1 cellular context compared by ENCODE assay signal in the genomic region with DNA sequence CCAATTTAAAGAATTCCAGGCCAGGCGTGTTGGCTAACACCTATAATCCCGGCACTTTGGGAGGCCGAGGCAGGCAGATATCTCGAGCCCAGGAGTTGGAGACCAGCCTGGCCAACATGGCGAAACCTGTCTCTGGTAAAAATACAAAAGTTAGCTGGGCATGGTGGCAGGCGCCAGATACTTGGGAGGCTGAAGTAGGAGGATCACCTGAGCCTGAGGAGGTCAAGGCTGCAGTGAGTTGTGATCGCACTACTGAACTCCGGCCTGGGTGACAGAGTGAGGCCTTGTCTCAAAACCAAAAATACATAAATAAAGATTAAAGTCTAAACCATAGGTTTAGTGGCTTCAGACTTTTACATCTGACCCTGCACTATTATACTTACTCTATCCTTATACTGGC.
TF ChIP-seq lines count a peak whose summit lies in the region.

No MANE protein-coding gene starts in this region.

TF ChIP-seq in HepG2, 621 proteins besides CTCF, POLR2A, EP300 and RAD21:
- TF ChIP-seq ZNF770 (CRISPR knock-in tag; IDR thresholded peaks at IDR 0.05) (peak; percentile 89), ZNF629 (CRISPR knock-in tag; conservative IDR thresholded peaks at IDR 0.05) (no peak), ZKSCAN8 (CRISPR knock-in tag; IDR thresholded peaks at IDR 0.05; ENCODE audit: borderline replicate concordance) (no peak), ZMYM3 (CRISPR knock-in tag; IDR thresholded peaks at IDR 0.05) (peak; percentile 56; the same call in 1 of the 2 replicates), HOXA5 (CRISPR knock-in tag; IDR thresholded peaks at IDR 0.05) (no peak)
